1 cellular context compared by ENCODE assay signal in the genomic region with DNA sequence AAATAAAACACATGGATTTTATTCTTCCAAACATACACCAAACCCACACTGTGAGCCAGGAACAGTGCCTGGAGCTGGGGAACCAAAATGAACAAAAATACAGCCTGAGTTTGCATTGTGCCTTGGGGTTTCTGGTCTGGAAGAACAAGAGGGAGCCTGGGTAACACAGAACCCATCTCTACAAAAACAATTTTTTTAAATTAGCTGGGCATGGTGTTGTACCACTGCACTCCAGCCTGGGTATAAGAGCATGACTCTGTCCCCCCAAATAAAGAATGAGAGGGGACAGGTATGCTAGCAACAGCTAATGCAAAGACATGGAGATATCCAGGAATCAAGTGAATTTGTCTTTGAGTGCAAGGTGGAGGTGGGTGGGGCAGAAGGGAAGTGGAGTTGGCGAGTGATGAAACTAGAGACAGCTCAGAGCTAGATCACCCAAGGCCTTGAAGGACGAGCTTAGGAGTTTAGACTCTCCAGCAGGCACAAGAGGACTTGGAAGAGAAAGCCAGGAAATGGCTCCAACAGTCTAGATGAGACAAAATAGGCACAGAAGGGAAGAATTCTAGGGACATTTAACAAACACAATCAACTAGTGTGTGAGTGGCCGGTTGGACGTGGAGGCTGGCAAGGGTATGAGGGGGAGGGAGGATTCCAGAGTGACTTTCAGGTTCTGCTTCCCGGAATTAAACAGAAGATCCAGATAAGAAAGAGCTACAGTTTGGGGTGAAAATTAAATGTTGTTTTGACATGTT.
TF ChIP-seq lines count a peak whose summit lies in the region.

No MANE protein-coding gene starts in this region.

TF ChIP-seq in K562, 482 proteins besides CTCF, POLR2A, EP300 and RAD21 (continued from another document):
- TF ChIP-seq MBD1 (CRISPR knock-in tag; IDR thresholded peaks at IDR 0.05): no peak
- TF ChIP-seq FUS (optimal IDR thresholded peaks at IDR 0.05; ENCODE audit: low read depth, low read length): no peak
- TF ChIP-seq NR2C1 (IDR thresholded peaks at IDR 0.05): no peak; the same call in 1 of the 2 replicates
- peak; percentile 20; the same call in 1 of the 2 replicates for TF ChIP-seq NR2C1 (tag; IDR thresholded peaks at IDR 0.05)
- 0 out of 2 replicates have a peak, but pooled peaks have one; percentile 47 for TF ChIP-seq KLF16 (IDR thresholded peaks at IDR 0.05)
- TF ChIP-seq ZNF408 (CRISPR knock-in tag; IDR thresholded peaks at IDR 0.05; ENCODE audit: low read depth): no peak
- TF ChIP-seq, protein P1, sequence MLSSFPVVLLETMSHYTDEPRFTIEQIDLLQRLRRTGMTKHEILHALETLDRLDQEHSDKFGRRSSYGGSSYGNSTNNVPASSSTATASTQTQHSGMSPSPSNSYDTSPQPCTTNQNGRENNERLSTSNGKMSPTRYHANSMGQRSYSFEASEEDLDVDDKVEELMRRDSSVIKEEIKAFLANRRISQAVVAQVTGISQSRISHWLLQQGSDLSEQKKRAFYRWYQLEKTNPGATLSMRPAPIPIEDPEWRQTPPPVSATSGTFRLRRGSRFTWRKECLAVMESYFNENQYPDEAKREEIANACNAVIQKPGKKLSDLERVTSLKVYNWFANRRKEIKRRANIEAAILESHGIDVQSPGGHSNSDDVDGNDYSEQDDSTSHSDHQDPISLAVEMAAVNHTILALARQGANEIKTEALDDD (IDR thresholded peaks at IDR 0.05): peak; percentile 68; the same call in 1 of the 2 replicates
- peak; percentile 46; the same call in 1 of the 2 replicates for TF ChIP-seq ESRRA (IDR thresholded peaks at IDR 0.05; ENCODE audit: borderline replicate concordance, low read depth)
- TF ChIP-seq ARID1B (IDR thresholded peaks at IDR 0.05): peak; percentile 82
- no peak for TF ChIP-seq ZNF778 (CRISPR knock-in tag; IDR thresholded peaks at IDR 0.05)
- no peak for TF ChIP-seq COPS2 (conservative IDR thresholded peaks at IDR 0.05)
- TF ChIP-seq ZNF23 (CRISPR knock-in tag; IDR thresholded peaks at IDR 0.05): no peak
- TF ChIP-seq KDM2B (CRISPR knock-in tag; IDR thresholded peaks at IDR 0.05): no peak
- no peak for TF ChIP-seq BCL6 (CRISPR knock-in tag; IDR thresholded peaks at IDR 0.05)
- TF ChIP-seq CHAMP1 (IDR thresholded peaks at IDR 0.05): no peak
- peak; percentile 12; the same call in 1 of the 2 replicates for TF ChIP-seq JUN (IDR thresholded peaks at IDR 0.05; ENCODE audit: borderline replicate concordance, low read depth, low read length)
- TF ChIP-seq JUN (CRISPR knock-in tag; IDR thresholded peaks at IDR 0.05; ENCODE audit: borderline replicate concordance): no peak
- no peak for TF ChIP-seq CHD1 (IDR thresholded peaks at IDR 0.05; ENCODE audit: low read length)
- no peak for TF ChIP-seq HBP1 (CRISPR knock-in tag; IDR thresholded peaks at IDR 0.05)
- TF ChIP-seq, protein P2, sequence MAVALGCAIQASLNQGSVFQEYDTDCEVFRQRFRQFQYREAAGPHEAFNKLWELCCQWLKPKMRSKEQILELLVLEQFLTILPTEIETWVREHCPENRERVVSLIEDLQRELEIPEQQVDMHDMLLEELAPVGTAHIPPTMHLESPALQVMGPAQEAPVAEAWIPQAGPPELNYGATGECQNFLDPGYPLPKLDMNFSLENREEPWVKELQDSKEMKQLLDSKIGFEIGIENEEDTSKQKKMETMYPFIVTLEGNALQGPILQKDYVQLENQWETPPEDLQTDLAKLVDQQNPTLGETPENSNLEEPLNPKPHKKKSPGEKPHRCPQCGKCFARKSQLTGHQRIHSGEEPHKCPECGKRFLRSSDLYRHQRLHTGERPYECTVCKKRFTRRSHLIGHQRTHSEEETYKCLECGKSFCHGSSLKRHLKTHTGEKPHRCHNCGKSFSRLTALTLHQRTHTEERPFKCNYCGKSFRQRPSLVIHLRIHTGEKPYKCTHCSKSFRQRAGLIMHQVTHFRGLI (CRISPR knock-in tag; IDR thresholded peaks at IDR 0.05): no peak
- no peak for TF ChIP-seq NFATC3 (IDR thresholded peaks at IDR 0.05)
- no peak for TF ChIP-seq BMI1 (IDR thresholded peaks at IDR 0.05; ENCODE audit: low read length)
- TF ChIP-seq KHSRP (IDR thresholded peaks at IDR 0.05): no peak
- TF ChIP-seq ATF7 (IDR thresholded peaks at IDR 0.05): peak; percentile 57
- TF ChIP-seq EHMT2 (IDR thresholded peaks at IDR 0.05): peak; percentile 62
- TF ChIP-seq, protein P3, sequence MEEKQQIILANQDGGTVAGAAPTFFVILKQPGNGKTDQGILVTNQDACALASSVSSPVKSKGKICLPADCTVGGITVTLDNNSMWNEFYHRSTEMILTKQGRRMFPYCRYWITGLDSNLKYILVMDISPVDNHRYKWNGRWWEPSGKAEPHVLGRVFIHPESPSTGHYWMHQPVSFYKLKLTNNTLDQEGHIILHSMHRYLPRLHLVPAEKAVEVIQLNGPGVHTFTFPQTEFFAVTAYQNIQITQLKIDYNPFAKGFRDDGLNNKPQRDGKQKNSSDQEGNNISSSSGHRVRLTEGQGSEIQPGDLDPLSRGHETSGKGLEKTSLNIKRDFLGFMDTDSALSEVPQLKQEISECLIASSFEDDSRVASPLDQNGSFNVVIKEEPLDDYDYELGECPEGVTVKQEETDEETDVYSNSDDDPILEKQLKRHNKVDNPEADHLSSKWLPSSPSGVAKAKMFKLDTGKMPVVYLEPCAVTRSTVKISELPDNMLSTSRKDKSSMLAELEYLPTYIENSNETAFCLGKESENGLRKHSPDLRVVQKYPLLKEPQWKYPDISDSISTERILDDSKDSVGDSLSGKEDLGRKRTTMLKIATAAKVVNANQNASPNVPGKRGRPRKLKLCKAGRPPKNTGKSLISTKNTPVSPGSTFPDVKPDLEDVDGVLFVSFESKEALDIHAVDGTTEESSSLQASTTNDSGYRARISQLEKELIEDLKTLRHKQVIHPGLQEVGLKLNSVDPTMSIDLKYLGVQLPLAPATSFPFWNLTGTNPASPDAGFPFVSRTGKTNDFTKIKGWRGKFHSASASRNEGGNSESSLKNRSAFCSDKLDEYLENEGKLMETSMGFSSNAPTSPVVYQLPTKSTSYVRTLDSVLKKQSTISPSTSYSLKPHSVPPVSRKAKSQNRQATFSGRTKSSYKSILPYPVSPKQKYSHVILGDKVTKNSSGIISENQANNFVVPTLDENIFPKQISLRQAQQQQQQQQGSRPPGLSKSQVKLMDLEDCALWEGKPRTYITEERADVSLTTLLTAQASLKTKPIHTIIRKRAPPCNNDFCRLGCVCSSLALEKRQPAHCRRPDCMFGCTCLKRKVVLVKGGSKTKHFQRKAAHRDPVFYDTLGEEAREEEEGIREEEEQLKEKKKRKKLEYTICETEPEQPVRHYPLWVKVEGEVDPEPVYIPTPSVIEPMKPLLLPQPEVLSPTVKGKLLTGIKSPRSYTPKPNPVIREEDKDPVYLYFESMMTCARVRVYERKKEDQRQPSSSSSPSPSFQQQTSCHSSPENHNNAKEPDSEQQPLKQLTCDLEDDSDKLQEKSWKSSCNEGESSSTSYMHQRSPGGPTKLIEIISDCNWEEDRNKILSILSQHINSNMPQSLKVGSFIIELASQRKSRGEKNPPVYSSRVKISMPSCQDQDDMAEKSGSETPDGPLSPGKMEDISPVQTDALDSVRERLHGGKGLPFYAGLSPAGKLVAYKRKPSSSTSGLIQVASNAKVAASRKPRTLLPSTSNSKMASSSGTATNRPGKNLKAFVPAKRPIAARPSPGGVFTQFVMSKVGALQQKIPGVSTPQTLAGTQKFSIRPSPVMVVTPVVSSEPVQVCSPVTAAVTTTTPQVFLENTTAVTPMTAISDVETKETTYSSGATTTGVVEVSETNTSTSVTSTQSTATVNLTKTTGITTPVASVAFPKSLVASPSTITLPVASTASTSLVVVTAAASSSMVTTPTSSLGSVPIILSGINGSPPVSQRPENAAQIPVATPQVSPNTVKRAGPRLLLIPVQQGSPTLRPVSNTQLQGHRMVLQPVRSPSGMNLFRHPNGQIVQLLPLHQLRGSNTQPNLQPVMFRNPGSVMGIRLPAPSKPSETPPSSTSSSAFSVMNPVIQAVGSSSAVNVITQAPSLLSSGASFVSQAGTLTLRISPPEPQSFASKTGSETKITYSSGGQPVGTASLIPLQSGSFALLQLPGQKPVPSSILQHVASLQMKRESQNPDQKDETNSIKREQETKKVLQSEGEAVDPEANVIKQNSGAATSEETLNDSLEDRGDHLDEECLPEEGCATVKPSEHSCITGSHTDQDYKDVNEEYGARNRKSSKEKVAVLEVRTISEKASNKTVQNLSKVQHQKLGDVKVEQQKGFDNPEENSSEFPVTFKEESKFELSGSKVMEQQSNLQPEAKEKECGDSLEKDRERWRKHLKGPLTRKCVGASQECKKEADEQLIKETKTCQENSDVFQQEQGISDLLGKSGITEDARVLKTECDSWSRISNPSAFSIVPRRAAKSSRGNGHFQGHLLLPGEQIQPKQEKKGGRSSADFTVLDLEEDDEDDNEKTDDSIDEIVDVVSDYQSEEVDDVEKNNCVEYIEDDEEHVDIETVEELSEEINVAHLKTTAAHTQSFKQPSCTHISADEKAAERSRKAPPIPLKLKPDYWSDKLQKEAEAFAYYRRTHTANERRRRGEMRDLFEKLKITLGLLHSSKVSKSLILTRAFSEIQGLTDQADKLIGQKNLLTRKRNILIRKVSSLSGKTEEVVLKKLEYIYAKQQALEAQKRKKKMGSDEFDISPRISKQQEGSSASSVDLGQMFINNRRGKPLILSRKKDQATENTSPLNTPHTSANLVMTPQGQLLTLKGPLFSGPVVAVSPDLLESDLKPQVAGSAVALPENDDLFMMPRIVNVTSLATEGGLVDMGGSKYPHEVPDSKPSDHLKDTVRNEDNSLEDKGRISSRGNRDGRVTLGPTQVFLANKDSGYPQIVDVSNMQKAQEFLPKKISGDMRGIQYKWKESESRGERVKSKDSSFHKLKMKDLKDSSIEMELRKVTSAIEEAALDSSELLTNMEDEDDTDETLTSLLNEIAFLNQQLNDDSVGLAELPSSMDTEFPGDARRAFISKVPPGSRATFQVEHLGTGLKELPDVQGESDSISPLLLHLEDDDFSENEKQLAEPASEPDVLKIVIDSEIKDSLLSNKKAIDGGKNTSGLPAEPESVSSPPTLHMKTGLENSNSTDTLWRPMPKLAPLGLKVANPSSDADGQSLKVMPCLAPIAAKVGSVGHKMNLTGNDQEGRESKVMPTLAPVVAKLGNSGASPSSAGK (IDR thresholded peaks at IDR 0.05): no peak
- TF ChIP-seq, protein P4, sequence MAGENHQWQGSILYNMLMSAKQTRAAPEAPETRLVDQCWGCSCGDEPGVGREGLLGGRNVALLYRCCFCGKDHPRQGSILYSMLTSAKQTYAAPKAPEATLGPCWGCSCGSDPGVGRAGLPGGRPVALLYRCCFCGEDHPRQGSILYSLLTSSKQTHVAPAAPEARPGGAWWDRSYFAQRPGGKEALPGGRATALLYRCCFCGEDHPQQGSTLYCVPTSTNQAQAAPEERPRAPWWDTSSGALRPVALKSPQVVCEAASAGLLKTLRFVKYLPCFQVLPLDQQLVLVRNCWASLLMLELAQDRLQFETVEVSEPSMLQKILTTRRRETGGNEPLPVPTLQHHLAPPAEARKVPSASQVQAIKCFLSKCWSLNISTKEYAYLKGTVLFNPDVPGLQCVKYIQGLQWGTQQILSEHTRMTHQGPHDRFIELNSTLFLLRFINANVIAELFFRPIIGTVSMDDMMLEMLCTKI (IDR thresholded peaks at IDR 0.05; ENCODE audit: partially characterized antibody): no peak
- TF ChIP-seq RBM25 (IDR thresholded peaks at IDR 0.05; ENCODE audit: low read depth, low read length, severe bottlenecking): peak; percentile 16
- peak in 1 of 2 experiments; percentile 65; a peak in 2 of 4 replicates for TF ChIP-seq KDM1A (IDR thresholded peaks at IDR 0.05)
- no peak for TF ChIP-seq SREBF2 (CRISPR knock-in tag; IDR thresholded peaks at IDR 0.05)
- no peak for TF ChIP-seq ZKSCAN3 (CRISPR knock-in tag; IDR thresholded peaks at IDR 0.05)
